31 cellular contexts compared by ENCODE assay signal in genomic region chr5:122434120-122434519, GRCh38.
DNase-seq lines count a peak whose midpoint lies in the region; TF ChIP-seq lines count a peak whose summit lies in the region.
"Had no signal": no experiment of that assay in that cellular context is flagged by ENCODE, and none has a peak within 500 bp of the region (broad histone marks: within the 10 kb centered on the region; RNA-seq: fewer than 3 reads in every experiment).

No MANE protein-coding gene starts in this region.

- peak overlapping the region; percentile 58 for H3K27ac ChIP-seq in caudate nucleus (ENCODE audit: low read depth, low read length)
- H3K27ac ChIP-seq: epithelial cell of prostate, heart left ventricle, HL-60, RWPE1, SK-N-MC had no signal

- TF ChIP-seq CTCF in osteocyte (IDR thresholded peaks at IDR 0.05) (no peak), GM13977 (IDR thresholded peaks at IDR 0.05; ENCODE audit: extremely low read depth, insufficient read depth, missing control alignments) (no peak)

- DNase-seq in COR-L47 (lab: John Stamatoyannopoulos, UW) (peak; percentile 77), NCI-H2227 (lab: John Stamatoyannopoulos, UW; ENCODE audit: unreplicated experiment) (peak; percentile 34), caudate nucleus (lab: John Stamatoyannopoulos, UW) (no peak), osteocyte (ENCODE audit: extremely low spot score, unreplicated experiment) (no peak), SHP77 (lab: John Stamatoyannopoulos, UW) (no peak), GM13977 (ENCODE audit: low spot score) (no peak), dermis blood vessel endothelial cell (no peak)
- no peak for DNase-seq in activated CD8-positive, alpha-beta memory T cell treated with anti-CD3 and anti-CD28 coated beads, Interleukin-2, amount 50 U/mL, for 4 hours
- DNase-seq: activated CD8-positive, alpha-beta memory T cell treated with anti-CD3 and anti-CD28 coated beads for 24 hours; activated naive CD4-positive, alpha-beta T cell treated with anti-CD3 and anti-CD28 coated beads for 36 hours; activated T-cell treated with anti-CD3 and anti-CD28 coated beads, Interleukin-2, amount 50 U/mL, for 72 hours; amniotic stem cell; Calu3; effector CD4-positive, alpha-beta T cell; EL; foreskin fibroblast; heart left ventricle; Kasumi-1; left colon; mesenchymal stem cell; NCI-H2107; NCI-H526; small intestine; stimulated activated CD4-positive, alpha-beta T cell treated with anti-CD3 and anti-CD28 coated beads, Interleukin-2, amount 100 ng/mL, for 24 hours; substantia nigra had no signal

- peaks cover 3% of the 10 kb centered on the region for H3K9me3 Mint-ChIP-seq in osteocyte (ENCODE audit: unreplicated experiment)
- H3K9me3 Mint-ChIP-seq: T-helper 1 cell treated with Interleukin-12 subunit alpha and Interleukin-12 subunit beta and Interleukin-4 antibody, amounts not matched to agents 30 μg/mL and 1 μg/mL, for 36 hours had no signal

- H3K36me3 Mint-ChIP-seq in osteocyte (ENCODE audit: unreplicated experiment) = no peaks in the 10 kb centered on the region

- H3K4me1 Mint-ChIP-seq in osteocyte (ENCODE audit: unreplicated experiment) = peaks cover 42% of the 10 kb centered on the region
- H3K4me1 Mint-ChIP-seq: central memory CD8-positive, alpha-beta T cell had no signal

- H3K27ac Mint-ChIP-seq in osteocyte (ENCODE audit: unreplicated experiment) = peak overlapping the region; percentile 63
- H3K27ac Mint-ChIP-seq: activated naive CD4-positive, alpha-beta T cell treated with anti-CD3 and anti-CD28 coated beads for 36 hours; activated T-cell treated with anti-CD3 and anti-CD28 coated beads, Interleukin-2, amount 50 U/mL, for 72 hours; T-helper 1 cell treated with Interleukin-12 subunit alpha and Interleukin-12 subunit beta and Interleukin-4 antibody, amounts not matched to agents 30 μg/mL and 1 μg/mL, for 36 hours had no signal

- no peak overlapping the region for H3K4me3 Mint-ChIP-seq in osteocyte (ENCODE audit: unreplicated experiment)
- H3K4me3 Mint-ChIP-seq: activated naive CD4-positive, alpha-beta T cell treated with anti-CD3 and anti-CD28 coated beads for 36 hours; activated T-cell treated with anti-CD3 and anti-CD28 coated beads, Interleukin-2, amount 50 U/mL, for 72 hours; central memory CD8-positive, alpha-beta T cell; T-helper 1 cell treated with Interleukin-12 subunit alpha and Interleukin-12 subunit beta and Interleukin-4 antibody, amounts not matched to agents 30 μg/mL and 1 μg/mL, for 36 hours had no signal

- H3K27me3 Mint-ChIP-seq in osteocyte (ENCODE audit: unreplicated experiment) = no peaks in the 10 kb centered on the region
- H3K27me3 Mint-ChIP-seq: central memory CD8-positive, alpha-beta T cell had no signal

- in situ Hi-C loops in GM13977 (cut with MboI; ENCODE audit: low pct_unique_long_range_greater_than_20kb, low sequenced_read_pairs, unreplicated experiment) = no loop called here

Comparison
In these comparisons a context has a peak if more than half of its experiments do, and no peak if none do; other contexts are left out.
1. DNase-seq: peak in COR-L47 (single experiment) and NCI-H2227 (single experiment); none in caudate nucleus (0 of 61), osteocyte (single experiment), SHP77 (0 of 2), activated CD8-positive, alpha-beta memory T cell treated with anti-CD3 and anti-CD28 coated beads, Interleukin-2, amount 50 U/mL, for 4 hours (single experiment), GM13977 (single experiment) and dermis blood vessel endothelial cell (single experiment).